In genomic region chrX:134679644-134680043, GRCh38 we compare ENCODE assay signal across 19 cellular contexts. TPM values are rescaled to one million over a fixed set of nuclear protein-coding genes. Genes with fewer than 3 reads are reported as not detected.
"Had no signal": no experiment of that assay in that cellular context is flagged by ENCODE, and none has a peak within 500 bp of the region (broad histone marks: within the 10 kb centered on the region; RNA-seq: fewer than 3 reads in every experiment).

No MANE protein-coding gene starts in this region.

- H3K36me3 Mint-ChIP-seq: activated CD4-positive, alpha-beta memory T cell treated with anti-CD3 and anti-CD28 coated beads for 36 hours; activated CD8-positive, alpha-beta memory T cell treated with anti-CD3 and anti-CD28 coated beads, Interleukin-2, amount 10 ng/mL, durations not matched to agents 7 days and 5 days; mesothelial cell of epicardium had no signal

- H3K4me3 Mint-ChIP-seq: activated CD4-positive, alpha-beta memory T cell treated with anti-CD3 and anti-CD28 coated beads for 36 hours; activated CD8-positive, alpha-beta memory T cell treated with anti-CD3 and anti-CD28 coated beads, Interleukin-2, amount 10 ng/mL, durations not matched to agents 7 days and 5 days; activated T-cell treated with anti-CD3 and anti-CD28 coated beads, Interleukin-2, amount 50 U/mL, for 24 hours; endodermal cell; mesothelial cell of epicardium; neural crest cell; stimulated activated naive CD8-positive, alpha-beta T cell treated with anti-CD3 and anti-CD28 coated beads, Interleukin-15, Interleukin-2, amounts not matched to agents 100 ng/mL and 50 ng/mL, for 24 hours had no signal

- H3K9me3 ChIP-seq: gastrocnemius medialis, heart right ventricle, spleen had no signal

- ATAC-seq: activated CD8-positive, alpha-beta memory T cell treated with anti-CD3 and anti-CD28 coated beads, Interleukin-2, amount 10 ng/mL, durations not matched to agents 7 days and 5 days; gastrocnemius medialis; heart right ventricle; left colon had no signal

- H3K4me1 Mint-ChIP-seq: activated CD8-positive, alpha-beta memory T cell treated with anti-CD3 and anti-CD28 coated beads, Interleukin-2, amount 10 ng/mL, durations not matched to agents 7 days and 5 days; endodermal cell had no signal

- H3K27me3 Mint-ChIP-seq: activated CD4-positive, alpha-beta memory T cell treated with anti-CD3 and anti-CD28 coated beads for 36 hours; stimulated activated naive CD8-positive, alpha-beta T cell treated with anti-CD3 and anti-CD28 coated beads, Interleukin-15, Interleukin-2, amounts not matched to agents 100 ng/mL and 50 ng/mL, for 24 hours had no signal

- H3K4me3 ChIP-seq: dorsolateral prefrontal cortex, gastrocnemius medialis, heart right ventricle, lung, spleen had no signal

- H3K9me3 Mint-ChIP-seq: activated CD4-positive, alpha-beta memory T cell treated with anti-CD3 and anti-CD28 coated beads for 36 hours; activated T-cell treated with anti-CD3 and anti-CD28 coated beads, Interleukin-2, amount 50 U/mL, for 24 hours; stimulated activated naive CD8-positive, alpha-beta T cell treated with anti-CD3 and anti-CD28 coated beads, Interleukin-15, Interleukin-2, amounts not matched to agents 100 ng/mL and 50 ng/mL, for 24 hours had no signal

- H3K27me3 ChIP-seq: gastrocnemius medialis had no signal

- H3K27ac ChIP-seq: dorsolateral prefrontal cortex, gastrocnemius medialis, heart right ventricle, spleen, VCaP had no signal

- H3K36me3 ChIP-seq: gastrocnemius medialis, heart right ventricle, spleen had no signal

- H3K27ac Mint-ChIP-seq: activated CD4-positive, alpha-beta memory T cell treated with anti-CD3 and anti-CD28 coated beads for 36 hours; activated CD8-positive, alpha-beta memory T cell treated with anti-CD3 and anti-CD28 coated beads, Interleukin-2, amount 10 ng/mL, durations not matched to agents 7 days and 5 days; activated T-cell treated with anti-CD3 and anti-CD28 coated beads, Interleukin-2, amount 50 U/mL, for 24 hours; endodermal cell; mesothelial cell of epicardium; stimulated activated naive CD8-positive, alpha-beta T cell treated with anti-CD3 and anti-CD28 coated beads, Interleukin-15, Interleukin-2, amounts not matched to agents 100 ng/mL and 50 ng/mL, for 24 hours had no signal

- DNase-seq: activated CD4-positive, alpha-beta memory T cell treated with anti-CD3 and anti-CD28 coated beads for 36 hours; activated CD8-positive, alpha-beta memory T cell treated with anti-CD3 and anti-CD28 coated beads, Interleukin-2, amount 10 ng/mL, durations not matched to agents 7 days and 5 days; activated naive CD4-positive, alpha-beta T cell treated with anti-CD3 and anti-CD28 coated beads, Interleukin-2, amount 50 U/mL, for 16 hours; activated T-cell treated with anti-CD3 and anti-CD28 coated beads, Interleukin-2, amount 50 U/mL, for 24 hours; dorsolateral prefrontal cortex; endodermal cell; gastrocnemius medialis; heart right ventricle; left colon; spleen had no signal

- H3K4me1 ChIP-seq: spleen had no signal

RNA-seq across cellular contexts. Expression of gene PLAC1, which starts 21.4 kb away (rescaled TPM):
- total RNA-seq: activated CD8-positive, alpha-beta memory T cell treated with anti-CD3 and anti-CD28 coated beads, Interleukin-2, amount 10 ng/mL, durations not matched to agents 7 days and 5 days; cerebellum; endodermal cell; epithelial cell of proximal tubule; gastrocnemius medialis; heart right ventricle; left colon; neural crest cell; osteoblast; sciatic nerve; spleen had no signal
